Comparison of ENCODE assay signal across 8 cellular contexts in the genomic region with DNA sequence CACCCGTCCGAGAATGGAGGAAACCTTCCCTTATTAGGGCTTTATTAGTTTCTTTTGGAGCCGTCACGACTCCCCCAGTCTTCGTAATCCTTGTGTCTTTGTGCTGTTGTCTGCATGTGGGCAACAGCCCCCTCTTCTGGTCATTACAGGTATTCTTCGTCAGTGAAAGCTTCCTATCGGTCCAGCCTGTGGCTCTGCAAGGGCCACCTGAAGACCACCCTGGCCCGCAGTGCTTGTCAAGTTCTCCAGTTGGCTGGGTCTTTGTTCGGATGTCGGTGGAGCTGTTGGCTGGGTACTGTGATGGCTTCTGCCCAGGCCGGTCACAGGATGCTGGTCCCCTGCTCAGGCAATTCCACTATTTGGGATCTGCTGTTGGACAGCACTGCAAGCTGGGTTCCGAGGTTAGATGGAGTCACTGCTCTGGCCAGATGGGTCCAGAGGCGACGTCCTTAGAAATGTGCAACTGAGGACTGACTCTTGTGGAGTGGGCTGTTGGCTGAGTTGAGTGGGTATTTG. TPM values are rescaled to one million over a fixed set of nuclear protein-coding genes. Genes with fewer than 3 reads are reported as not detected.
DNase-seq lines count a peak whose midpoint lies in the region; ATAC-seq and TF ChIP-seq lines count a peak whose summit lies in the region.

No MANE protein-coding gene starts in this region.

- H3K36me3 ChIP-seq in liver (ENCODE audit: control insufficient read depth in 4 of 4, insufficient read depth in 3 of 4, low read depth in 1 of 4, low read length in 3 of 4) = peaks cover 8 to 49% (median 31%) of the 10 kb centered on the region in 4 donors

- H3K9ac ChIP-seq in liver (ENCODE audit: low read depth in 1 of 2, low read length in 2 of 2) = no peak overlapping the region

- H3K4me1 ChIP-seq in liver (ENCODE audit: control insufficient read depth in 4 of 4, insufficient read depth in 4 of 4, low read length in 3 of 4) = no peaks in the 10 kb centered on the region

- no peak overlapping the region for H3K4me3 ChIP-seq in WI38 (ENCODE audit: low read depth, low read length)
- H3K4me3 ChIP-seq in liver (ENCODE audit: low read depth in 1 of 3, low read length in 3 of 3) = no peak overlapping the region

- H3K27ac ChIP-seq in liver (ENCODE audit: low read depth in 1 of 2, low read length in 2 of 2) = no peak overlapping the region

- H3K9me3 ChIP-seq in liver (ENCODE audit: control insufficient read depth in 4 of 4, low read length in 3 of 4) = no peaks in the 10 kb centered on the region

- ATAC-seq in Right ventricle myocardium inferior = peak; percentile 62
- no peak for ATAC-seq in GM21515 (IDR thresholded peaks at IDR 0.05; ENCODE audit: unreplicated experiment)

- peak; percentile 79 to 87 for TF ChIP-seq RAD21 in liver (IDR thresholded peaks at IDR 0.05)

- 65% methylated on average over 14 of the region's 14 CpGs for WGBS in liver

- DNase-seq in Right ventricle myocardium inferior (ENCODE audit: missing footprints) (no peak), cardiac septum (ENCODE audit: low spot score) (no peak), NCI-H1092 (lab: John Stamatoyannopoulos, UW) (peak; percentile 15), dermis blood vessel endothelial cell (peak; percentile 87)
- DNase-seq in stimulated activated CD8-positive, alpha-beta memory T cell treated with anti-CD3 and anti-CD28 coated beads, Interleukin-4, amount 100 ng/mL, for 48 hours = peak; percentile 55

- intact Hi-C loops in Right ventricle myocardium inferior (cut with DNase I) (loop anchor here (1.0 to 10.0 kb wide), 2 partner anchors 213 to 312 kb away; a partner anchor contains a TSS), cardiac septum (cut with DNase I) (loop anchor here (5.0 to 10.0 kb wide), 3 partner anchors 34 to 612 kb away; a partner anchor contains a TSS)

- TF ChIP-seq CTCF in WI38 (IDR thresholded peaks at IDR 0.05; ENCODE audit: low read depth, low read length) (peak; percentile 71), liver (IDR thresholded peaks at IDR 0.05; ENCODE audit: low read depth, low read length, missing input control) (peak; percentile 58)

- H3K27me3 ChIP-seq in liver (ENCODE audit: control insufficient read depth in 4 of 4, insufficient read depth in 4 of 4, low read length in 3 of 4) = no peaks in the 10 kb centered on the region

TF ChIP-seq in liver, 16 proteins besides CTCF, POLR2A, EP300 and RAD21:
- no peak for TF ChIP-seq TAF1 (conservative IDR thresholded peaks at IDR 0.05)
- no peak for TF ChIP-seq EGR1 (IDR thresholded peaks at IDR 0.05; ENCODE audit: low read depth in 2 of 2)

RNA-seq across cellular contexts. Expression of gene E2F6, which starts 19.2 kb away (rescaled TPM):
- 12.5 TPM for total RNA-seq in Right ventricle myocardium inferior
- total RNA-seq in cardiac septum = 18.7 TPM
- 13.9 and 14.8 TPM in 2 replicates for total RNA-seq in dermis blood vessel endothelial cell
- 1 to 10 TPM; 4.2 to 7.7 TPM for total RNA-seq in liver
- polyA plus RNA-seq in liver = 1 to 10 TPM; 3.5 to 5.4 TPM

Comparison
In these comparisons a context has a peak if more than half of its experiments do, and no peak if none do; other contexts are left out.
1. DNase-seq: peak in NCI-H1092 (single experiment), dermis blood vessel endothelial cell (single experiment) and stimulated activated CD8-positive, alpha-beta memory T cell treated with anti-CD3 and anti-CD28 coated beads, Interleukin-4, amount 100 ng/mL, for 48 hours (single experiment); none in Right ventricle myocardium inferior (single experiment) and cardiac septum (single experiment).